1 cellular context compared by ENCODE assay signal in genomic region chr2:189763908-189764661, GRCh38.
TF ChIP-seq lines count a peak whose summit lies in the region.

No MANE protein-coding gene starts in this region.

TF ChIP-seq in HCT116, 20 proteins besides CTCF, POLR2A, EP300 and RAD21 (continued from another document):
- no peak for TF ChIP-seq SIN3A (IDR thresholded peaks at IDR 0.05; ENCODE audit: low read depth)
